Comparison of ENCODE assay signal across 8 cellular contexts in the genomic region with DNA sequence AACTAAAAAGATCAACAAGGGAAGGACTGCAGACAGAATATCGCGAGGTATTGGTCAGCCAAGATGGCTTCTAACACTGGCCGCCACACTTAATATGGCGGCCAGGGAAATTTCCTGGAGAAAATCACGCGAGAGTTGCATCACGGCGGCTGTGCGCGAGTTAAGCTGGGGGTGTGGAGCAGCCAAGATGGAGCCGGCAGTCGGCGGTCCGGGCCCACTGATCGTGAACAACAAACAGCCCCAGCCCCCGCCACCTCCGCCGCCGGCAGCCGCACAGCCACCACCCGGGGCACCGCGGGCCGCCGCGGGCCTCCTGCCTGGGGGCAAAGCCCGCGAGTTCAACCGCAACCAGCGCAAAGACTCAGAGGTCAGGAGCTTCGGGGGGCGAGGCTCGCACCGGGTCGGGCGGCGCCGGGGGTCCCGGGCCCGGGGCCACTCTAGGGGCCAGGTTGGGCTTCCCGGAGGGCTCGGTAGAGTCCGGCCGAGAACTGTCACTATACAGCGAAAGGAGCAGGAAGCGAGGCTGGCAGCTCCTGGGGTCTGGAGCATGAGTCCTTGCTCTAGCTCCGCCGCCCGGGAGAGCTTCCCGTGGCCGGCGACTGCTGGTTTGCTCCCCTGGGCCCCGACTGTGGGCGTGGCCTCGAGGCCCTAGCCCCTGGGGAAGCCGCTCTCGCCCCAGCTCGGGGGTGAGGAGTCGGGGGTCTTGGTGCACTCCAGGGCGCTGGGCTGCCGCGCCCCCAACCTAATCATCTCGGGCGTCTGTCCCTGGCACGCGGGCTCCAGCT. TPM values are rescaled to one million over a fixed set of nuclear protein-coding genes. Genes with fewer than 3 reads are reported as not detected.
A peak's percentile ranks its signal among the peaks of the same experiment; 100 is the strongest.
DNase-seq lines count a peak whose midpoint lies in the region; ATAC-seq, FAIRE-seq and TF ChIP-seq lines count a peak whose summit lies in the region.

A gene with protein sequence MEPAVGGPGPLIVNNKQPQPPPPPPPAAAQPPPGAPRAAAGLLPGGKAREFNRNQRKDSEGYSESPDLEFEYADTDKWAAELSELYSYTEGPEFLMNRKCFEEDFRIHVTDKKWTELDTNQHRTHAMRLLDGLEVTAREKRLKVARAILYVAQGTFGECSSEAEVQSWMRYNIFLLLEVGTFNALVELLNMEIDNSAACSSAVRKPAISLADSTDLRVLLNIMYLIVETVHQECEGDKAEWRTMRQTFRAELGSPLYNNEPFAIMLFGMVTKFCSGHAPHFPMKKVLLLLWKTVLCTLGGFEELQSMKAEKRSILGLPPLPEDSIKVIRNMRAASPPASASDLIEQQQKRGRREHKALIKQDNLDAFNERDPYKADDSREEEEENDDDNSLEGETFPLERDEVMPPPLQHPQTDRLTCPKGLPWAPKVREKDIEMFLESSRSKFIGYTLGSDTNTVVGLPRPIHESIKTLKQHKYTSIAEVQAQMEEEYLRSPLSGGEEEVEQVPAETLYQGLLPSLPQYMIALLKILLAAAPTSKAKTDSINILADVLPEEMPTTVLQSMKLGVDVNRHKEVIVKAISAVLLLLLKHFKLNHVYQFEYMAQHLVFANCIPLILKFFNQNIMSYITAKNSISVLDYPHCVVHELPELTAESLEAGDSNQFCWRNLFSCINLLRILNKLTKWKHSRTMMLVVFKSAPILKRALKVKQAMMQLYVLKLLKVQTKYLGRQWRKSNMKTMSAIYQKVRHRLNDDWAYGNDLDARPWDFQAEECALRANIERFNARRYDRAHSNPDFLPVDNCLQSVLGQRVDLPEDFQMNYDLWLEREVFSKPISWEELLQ (plus strand): TSS at position 174 of the 785 bp plus-strand sequence. CDS start 14 bp downstream, at position 188.

- ATAC-seq in GM18873 (IDR thresholded peaks at IDR 0.05; ENCODE audit: low FRiP score, unreplicated experiment) = peak; percentile 81
- peak; percentile 86 for ATAC-seq in HG03139 (IDR thresholded peaks at IDR 0.05; ENCODE audit: unreplicated experiment)

- no peak for TF ChIP-seq POLR2A in spleen (IDR thresholded peaks at IDR 0.05)

- DNase-seq in ACHN (peak; percentile 95), NCI-H2227 treated with DMSO at 0.1 percent for 48 hours (lab: John Stamatoyannopoulos, UW) (peak; percentile 94), bronchial epithelial cell (ENCODE audit: low read depth) (peak; percentile 89), immature natural killer cell (peak; percentile 91 to 94 (median 93)), spleen (peak; percentile 97)

- peaks cover 48 to 71% of the 10 kb centered on the region in 2 donors for H3K4me1 Mint-ChIP-seq in immature natural killer cell

- peaks cover 4 to 15% (median 5%) of the 10 kb centered on the region in 3 donors for H3K36me3 Mint-ChIP-seq in immature natural killer cell

- peaks cover 11% of the 10 kb centered on the region for H3K36me3 ChIP-seq in bronchial epithelial cell (ENCODE audit: control insufficient read depth, insufficient read depth, low read length)
- H3K36me3 ChIP-seq in spleen = peaks cover 6 to 35% (median 17%) of the 10 kb centered on the region in 6 donors

- H3K4me3 Mint-ChIP-seq in immature natural killer cell = peak within 1 kb of the TSS; percentile 93 to 98 (median 96)

- H3K9me3 Mint-ChIP-seq in immature natural killer cell = no peaks in the 10 kb centered on the region

- intact Hi-C loops in spleen (cut with DNase I; ENCODE audit: low total_unique reads) = no loop called here

- in situ Hi-C loops in ACHN (cut with HindIII; ENCODE audit: low pct_ligation_motif_present, low pct_unique_long_range_greater_than_20kb, low sequenced_read_pairs) = no loop called here

- H3K27me3 ChIP-seq in bronchial epithelial cell (ENCODE audit: control insufficient read depth, insufficient read depth, low read length) (no peaks in the 10 kb centered on the region), spleen (replicated peaks in 1 of 7) (no peaks in the 10 kb centered on the region)

- peak within 1 kb of the TSS; percentile 88 to 95 (median 92) for H3K27ac Mint-ChIP-seq in immature natural killer cell

- H3K9me3 ChIP-seq in spleen = no peaks in the 10 kb centered on the region

- no peak for FAIRE-seq in bronchial epithelial cell (lab: Jason Lieb, UNC)

- WGBS in spleen, 5 donors = 0% methylated on average over 33 to 66 of the region's 66 CpGs

- H3K27ac ChIP-seq in spleen = peak within 1 kb of the TSS; percentile 83 to 95 (median 92)

- peak within 1 kb of the TSS; percentile 92 for H3K4me3 ChIP-seq in WI38 (ENCODE audit: low read depth, low read length)
- peak within 1 kb of the TSS; percentile 84 for H3K4me3 ChIP-seq in bronchial epithelial cell (ENCODE audit: low read depth, low read length)
- peak within 1 kb of the TSS; percentile 81 to 100 (median 92) for H3K4me3 ChIP-seq in spleen

- TF ChIP-seq CTCF in WI38 (IDR thresholded peaks at IDR 0.05; ENCODE audit: low read depth, low read length) (no peak), bronchial epithelial cell (IDR thresholded peaks at IDR 0.05; ENCODE audit: insufficient read depth, low read length, severe bottlenecking) (no peak), spleen (IDR thresholded peaks at IDR 0.05 in 8 of 11, conservative IDR thresholded peaks at IDR 0.05 in 3 of 11) (peak in 3 of 11 experiments; percentile 34 to 46 (median 43))

- H3K4me1 ChIP-seq in spleen = peaks cover 19 to 69% (median 48%) of the 10 kb centered on the region in 6 donors

- peaks cover 0 to 6% (median 0%) of the 10 kb centered on the region in 3 donors for H3K27me3 Mint-ChIP-seq in immature natural killer cell (ENCODE audit: low read depth in 3 of 3)

RNA-seq across cellular contexts. Expression of the gene that starts here (rescaled TPM):
- 39.4 and 44.5 TPM in 2 replicates for total RNA-seq in bronchial epithelial cell
- 10 to 100 TPM; 17.7 to 30.4 (median 19.6) TPM for polyA plus RNA-seq in immature natural killer cell
- total RNA-seq in spleen = 10 to 100 TPM; 46.0 to 98.7 (median 61.6) TPM
- polyA plus RNA-seq in spleen = 10 to 100 TPM; 11.8 to 25.6 (median 17.2) TPM

Comparison
In these comparisons a context has a peak if more than half of its experiments do, and no peak if none do; other contexts are left out.
1. Peak in every context shown above with its lines: DNase-seq, ATAC-seq, H3K4me3 ChIP-seq and H3K27ac ChIP-seq.